11 cellular contexts compared by ENCODE assay signal in the genomic region with DNA sequence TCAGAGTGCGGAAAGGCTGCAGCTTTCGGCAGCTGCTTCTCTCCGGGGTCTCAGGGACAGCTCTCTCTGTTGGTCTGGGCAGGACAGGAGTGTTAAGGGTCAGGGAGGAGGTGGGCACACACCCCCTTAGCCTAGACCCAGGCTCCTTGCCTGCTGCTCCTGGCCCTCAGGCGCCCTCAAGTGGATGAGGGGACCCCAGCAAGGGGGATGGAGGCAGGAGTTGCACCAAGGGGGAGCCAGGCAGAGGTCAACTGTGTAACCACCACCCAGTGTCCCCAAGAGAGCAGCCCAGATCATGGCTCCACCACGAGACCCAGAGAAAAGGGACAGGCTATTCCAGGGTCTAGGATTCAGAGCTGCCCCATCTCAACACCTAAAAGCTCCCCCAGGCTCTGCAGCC. TPM values are rescaled to one million over a fixed set of nuclear protein-coding genes. Genes with fewer than 3 reads are reported as not detected.
A peak's percentile ranks its signal among the peaks of the same experiment; 100 is the strongest.
DNase-seq lines count a peak whose midpoint lies in the region; ATAC-seq, FAIRE-seq and TF ChIP-seq lines count a peak whose summit lies in the region.
"Had no signal": no experiment of that assay in that cellular context is flagged by ENCODE, and none has a peak within 500 bp of the region (broad histone marks: within the 10 kb centered on the region; RNA-seq: fewer than 3 reads in every experiment).

No MANE protein-coding gene starts in this region.

- H3K4me3 Mint-ChIP-seq in naive thymus-derived CD8-positive, alpha-beta T cell, result peak overlapping the region in 6 of 10 donors; percentile 23 to 75 (median 39)
- H3K4me3 Mint-ChIP-seq: neural crest cell had no signal

- no peak for FAIRE-seq in small intestine (lab: Jason Lieb, UNC)

- TF ChIP-seq POLR2A in adrenal gland (IDR thresholded peaks at IDR 0.05), result no peak

- intact Hi-C loops in adrenal gland (cut with DNase I), result no loop called here

- H3K36me3 ChIP-seq in GM06990 (ENCODE audit: control insufficient read depth, insufficient read depth, low read length) (no peaks in the 10 kb centered on the region), adrenal gland (replicated peaks in 1 of 2) (no peaks in the 10 kb centered on the region), small intestine (ENCODE audit: control insufficient read depth in 2 of 2, insufficient read depth in 2 of 2, low read length in 2 of 2) (no peaks in the 10 kb centered on the region)
- H3K36me3 ChIP-seq: thoracic aorta had no signal

- peaks cover 0 to 62% (median 6%) of the 10 kb centered on the region in 3 donors for H3K36me3 Mint-ChIP-seq in naive thymus-derived CD8-positive, alpha-beta T cell

- H3K9me3 ChIP-seq in adrenal gland (replicated peaks in 1 of 3) (no peaks in the 10 kb centered on the region), small intestine (ENCODE audit: control insufficient read depth, low read depth) (no peaks in the 10 kb centered on the region)
- H3K9me3 ChIP-seq: thoracic aorta had no signal

- peaks cover 34 to 68% (median 44%) of the 10 kb centered on the region in 4 donors for H3K4me1 Mint-ChIP-seq in naive thymus-derived CD8-positive, alpha-beta T cell

- H3K4me3 ChIP-seq in GM06990 (replicated peaks; ENCODE audit: low read depth, low read length) (no peak overlapping the region), adrenal gland (no peak overlapping the region), small intestine (ENCODE audit: low read depth in 1 of 2, low read length in 2 of 2) (no peak overlapping the region)
- H3K4me3 ChIP-seq: thoracic aorta had no signal

- DNase-seq in GM06990 (ENCODE audit: extremely low read depth, insufficient read length), result no peak
- no peak for DNase-seq in adrenal gland
- peak in 2 of 10 donors; percentile 9 to 38 for DNase-seq in naive thymus-derived CD8-positive, alpha-beta T cell
- DNase-seq in small intestine, result no peak
- no peak for DNase-seq in NCI-H69 (lab: John Stamatoyannopoulos, UW)
- DNase-seq: cortex of kidney, T-helper 1 cell had no signal

- peak overlapping the region; percentile 76 to 98 (median 83) for H3K27ac Mint-ChIP-seq in naive thymus-derived CD8-positive, alpha-beta T cell

- H3K9me3 Mint-ChIP-seq in naive thymus-derived CD8-positive, alpha-beta T cell, result no peaks in the 10 kb centered on the region
- H3K9me3 Mint-ChIP-seq: neural crest cell had no signal

- peak; percentile 35; the same call in 1 of the 2 replicates for TF ChIP-seq RAD21 in Ishikawa (IDR thresholded peaks at IDR 0.05; ENCODE audit: low read depth)

- H3K27me3 Mint-ChIP-seq in naive thymus-derived CD8-positive, alpha-beta T cell, result no peaks in the 10 kb centered on the region

- ATAC-seq in naive thymus-derived CD8-positive, alpha-beta T cell, result peak; percentile 12 to 22
- ATAC-seq in GM21423 (IDR thresholded peaks at IDR 0.05; ENCODE audit: unreplicated experiment), result no peak

- H3K27ac ChIP-seq in adrenal gland (peak overlapping the region in 4 of 5 donors; percentile 82 to 91 (median 88)), small intestine (ENCODE audit: low read depth in 1 of 2, low read length in 1 of 2) (no peak overlapping the region)
- H3K27ac ChIP-seq: thoracic aorta had no signal

- POLR2A ChIA-PET in naive thymus-derived CD8-positive, alpha-beta T cell (lab: Charles Lee), result interaction anchor here (0.5 to 7.7 kb wide), 14 partner anchors 10 to 275 kb away, joined by 3 to 64 read pairs (median 4); a partner anchor contains a TSS

- TF ChIP-seq CTCF in GM06990 (IDR thresholded peaks at IDR 0.05; ENCODE audit: insufficient read depth, low read length, poor library complexity, severe bottlenecking), result peak; percentile 57
- TF ChIP-seq CTCF in adrenal gland (IDR thresholded peaks at IDR 0.05), result no peak

- H3K4me1 ChIP-seq in adrenal gland (replicated peaks in 1 of 2), result peaks cover 10 to 22% of the 10 kb centered on the region in 2 donors
- no peaks in the 10 kb centered on the region for H3K4me1 ChIP-seq in small intestine (ENCODE audit: control insufficient read depth in 2 of 2, insufficient read depth in 1 of 2, low read depth in 1 of 2, low read length in 1 of 2)

- H3K27me3 ChIP-seq in GM06990 (replicated peaks; ENCODE audit: control insufficient read depth, insufficient read depth, low read length) (no peaks in the 10 kb centered on the region), adrenal gland (no peaks in the 10 kb centered on the region), small intestine (ENCODE audit: control insufficient read depth in 2 of 2, insufficient read depth in 2 of 2, low read length in 2 of 2) (no peaks in the 10 kb centered on the region)

- TF ChIP-seq EP300 in Ishikawa (IDR thresholded peaks at IDR 0.05; ENCODE audit: borderline replicate concordance), result no peak

- WGBS in adrenal gland, 4 donors, result 88 to 89% (median 88%) methylated on average over 4 to 5 of the region's 5 CpGs
- 74 to 87% (median 81%) methylated on average over 4 to 5 of the region's 5 CpGs for WGBS in small intestine, 3 donors

TF ChIP-seq in Ishikawa, 13 proteins besides CTCF, POLR2A, EP300 and RAD21:
- TF ChIP-seq, protein P1, sequence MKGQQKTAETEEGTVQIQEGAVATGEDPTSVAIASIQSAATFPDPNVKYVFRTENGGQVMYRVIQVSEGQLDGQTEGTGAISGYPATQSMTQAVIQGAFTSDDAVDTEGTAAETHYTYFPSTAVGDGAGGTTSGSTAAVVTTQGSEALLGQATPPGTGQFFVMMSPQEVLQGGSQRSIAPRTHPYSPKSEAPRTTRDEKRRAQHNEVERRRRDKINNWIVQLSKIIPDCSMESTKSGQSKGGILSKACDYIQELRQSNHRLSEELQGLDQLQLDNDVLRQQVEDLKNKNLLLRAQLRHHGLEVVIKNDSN (IDR thresholded peaks at IDR 0.05), result no peak
- TF ChIP-seq, protein P2, sequence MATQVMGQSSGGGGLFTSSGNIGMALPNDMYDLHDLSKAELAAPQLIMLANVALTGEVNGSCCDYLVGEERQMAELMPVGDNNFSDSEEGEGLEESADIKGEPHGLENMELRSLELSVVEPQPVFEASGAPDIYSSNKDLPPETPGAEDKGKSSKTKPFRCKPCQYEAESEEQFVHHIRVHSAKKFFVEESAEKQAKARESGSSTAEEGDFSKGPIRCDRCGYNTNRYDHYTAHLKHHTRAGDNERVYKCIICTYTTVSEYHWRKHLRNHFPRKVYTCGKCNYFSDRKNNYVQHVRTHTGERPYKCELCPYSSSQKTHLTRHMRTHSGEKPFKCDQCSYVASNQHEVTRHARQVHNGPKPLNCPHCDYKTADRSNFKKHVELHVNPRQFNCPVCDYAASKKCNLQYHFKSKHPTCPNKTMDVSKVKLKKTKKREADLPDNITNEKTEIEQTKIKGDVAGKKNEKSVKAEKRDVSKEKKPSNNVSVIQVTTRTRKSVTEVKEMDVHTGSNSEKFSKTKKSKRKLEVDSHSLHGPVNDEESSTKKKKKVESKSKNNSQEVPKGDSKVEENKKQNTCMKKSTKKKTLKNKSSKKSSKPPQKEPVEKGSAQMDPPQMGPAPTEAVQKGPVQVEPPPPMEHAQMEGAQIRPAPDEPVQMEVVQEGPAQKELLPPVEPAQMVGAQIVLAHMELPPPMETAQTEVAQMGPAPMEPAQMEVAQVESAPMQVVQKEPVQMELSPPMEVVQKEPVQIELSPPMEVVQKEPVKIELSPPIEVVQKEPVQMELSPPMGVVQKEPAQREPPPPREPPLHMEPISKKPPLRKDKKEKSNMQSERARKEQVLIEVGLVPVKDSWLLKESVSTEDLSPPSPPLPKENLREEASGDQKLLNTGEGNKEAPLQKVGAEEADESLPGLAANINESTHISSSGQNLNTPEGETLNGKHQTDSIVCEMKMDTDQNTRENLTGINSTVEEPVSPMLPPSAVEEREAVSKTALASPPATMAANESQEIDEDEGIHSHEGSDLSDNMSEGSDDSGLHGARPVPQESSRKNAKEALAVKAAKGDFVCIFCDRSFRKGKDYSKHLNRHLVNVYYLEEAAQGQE (IDR thresholded peaks at IDR 0.05; ENCODE audit: low read depth), result no peak
- TF ChIP-seq TCF12 (IDR thresholded peaks at IDR 0.05; ENCODE audit: low read depth) (no peak), TEAD4 (IDR thresholded peaks at IDR 0.05) (no peak), CEBPB (IDR thresholded peaks at IDR 0.05) (no peak), YY1 (IDR thresholded peaks at IDR 0.05; ENCODE audit: low read depth) (no peak), TAF1 (IDR thresholded peaks at IDR 0.05; ENCODE audit: low read depth) (no peak), ZBTB7A (IDR thresholded peaks at IDR 0.05; ENCODE audit: low read depth) (no peak), CREB1 (IDR thresholded peaks at IDR 0.05; ENCODE audit: low read depth) (no peak), NFIC (IDR thresholded peaks at IDR 0.05) (no peak)
- TF ChIP-seq, protein P3, sequence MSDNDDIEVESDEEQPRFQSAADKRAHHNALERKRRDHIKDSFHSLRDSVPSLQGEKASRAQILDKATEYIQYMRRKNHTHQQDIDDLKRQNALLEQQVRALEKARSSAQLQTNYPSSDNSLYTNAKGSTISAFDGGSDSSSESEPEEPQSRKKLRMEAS (IDR thresholded peaks at IDR 0.05), result no peak

RNA-seq across cellular contexts. Expression of a gene that starts 26.9 kb away (rescaled TPM):
- 10 to 100 TPM; 13.8 to 68.9 (median 40.6) TPM for total RNA-seq in adrenal gland
- polyA plus RNA-seq in adrenal gland, result 10 to 100 TPM; 11.7 to 57.8 (median 23.6) TPM
- total RNA-seq in naive thymus-derived CD8-positive, alpha-beta T cell, result 100 to 1,000 TPM; 566 to 578 TPM
- polyA plus RNA-seq in naive thymus-derived CD8-positive, alpha-beta T cell, result 100 to 1,000 TPM; 177 to 292 (median 235) TPM
- 10 to 100 TPM in 1 of 3 donors, 1 to 10 TPM in 2; 1.6 to 24.2 (median 2.2) TPM for polyA plus RNA-seq in small intestine

Comparison
In these comparisons a context has a peak if more than half of its experiments do, and no peak if none do; other contexts are left out.
1. H3K27ac ChIP-seq: peak in adrenal gland (4 of 5); none in small intestine (0 of 2).